Comparison of ENCODE assay signal across 8 cellular contexts in the genomic region with DNA sequence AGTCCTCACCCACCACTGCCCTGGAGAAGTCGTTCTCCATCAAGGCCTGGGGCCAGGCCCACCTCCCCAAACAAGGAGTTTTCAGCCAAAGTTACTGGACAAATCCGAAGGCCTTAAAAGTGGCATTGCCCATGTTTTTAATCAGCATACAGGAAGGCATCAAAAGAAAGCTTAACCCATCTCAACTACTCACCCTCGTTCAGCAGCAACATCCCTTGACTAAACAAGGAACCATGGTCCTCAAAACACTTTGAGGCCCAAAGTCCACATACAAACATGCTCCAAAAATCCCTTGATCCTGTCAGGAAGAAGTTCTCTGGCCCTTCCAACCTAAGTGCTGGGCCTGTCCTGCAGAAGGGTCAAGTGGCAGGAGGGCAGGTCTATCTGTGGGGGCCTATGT. TPM values are rescaled to one million over a fixed set of nuclear protein-coding genes. Genes with fewer than 3 reads are reported as not detected.
DNase-seq lines count a peak whose midpoint lies in the region; ATAC-seq and TF ChIP-seq lines count a peak whose summit lies in the region.

No MANE protein-coding gene starts in this region.

- peaks cover 14 to 47% of the 10 kb centered on the region in 2 donors for H3K36me3 Mint-ChIP-seq in CD4-positive, alpha-beta memory T cell
- H3K36me3 Mint-ChIP-seq in osteocyte (ENCODE audit: unreplicated experiment), result peaks cover 7% of the 10 kb centered on the region

- no peak for TF ChIP-seq POLR2A in body of pancreas (IDR thresholded peaks at IDR 0.05)

- peak overlapping the region; percentile 87 to 88 for H3K4me3 ChIP-seq in CD4-positive, alpha-beta memory T cell (ENCODE audit: low read length in 2 of 2)
- H3K4me3 ChIP-seq in OCI-LY3 (ENCODE audit: low read length) (peak overlapping the region; percentile 96), epithelial cell of esophagus (ENCODE audit: low read length) (peak overlapping the region; percentile 91), body of pancreas (no peak overlapping the region)

- H3K36me3 ChIP-seq in CD4-positive, alpha-beta memory T cell (ENCODE audit: insufficient read depth, low read length), result peaks cover 8% of the 10 kb centered on the region
- H3K36me3 ChIP-seq in OCI-LY3 (replicated peaks; ENCODE audit: low read depth, low read length) (peaks cover 11% of the 10 kb centered on the region), body of pancreas (replicated peaks in 1 of 2; ENCODE audit: insufficient read depth in 1 of 2, low read depth in 2 of 2) (no peaks in the 10 kb centered on the region)

- POLR2A ChIA-PET in CD4-positive, alpha-beta memory T cell (lab: Charles Lee; ENCODE audit: partially characterized antibody), result interaction anchor here (1.0 to 23.9 kb wide), 12 partner anchors 18 to 161 kb away, joined by 3 to 734 read pairs (median 5); a partner anchor contains a TSS

- no peaks in the 10 kb centered on the region for H3K9me3 ChIP-seq in CD4-positive, alpha-beta memory T cell (ENCODE audit: control insufficient read depth in 1 of 2, low read length in 2 of 2)
- H3K9me3 ChIP-seq in OCI-LY3 (ENCODE audit: insufficient read depth, low read length), result no peaks in the 10 kb centered on the region
- no peaks in the 10 kb centered on the region for H3K9me3 ChIP-seq in body of pancreas

- H3K9me3 Mint-ChIP-seq in CD4-positive, alpha-beta memory T cell, result no peaks in the 10 kb centered on the region
- H3K9me3 Mint-ChIP-seq in osteocyte (ENCODE audit: unreplicated experiment), result no peaks in the 10 kb centered on the region

- no peak for DNase-seq in CD4-positive, alpha-beta memory T cell
- DNase-seq in epithelial cell of esophagus (ENCODE audit: low read depth) (no peak), osteocyte (ENCODE audit: extremely low spot score, unreplicated experiment) (no peak), body of pancreas (no peak), NCI-H146 treated with DMSO at 0.1 percent for 48 hours (lab: John Stamatoyannopoulos, UW; ENCODE audit: unreplicated experiment) (no peak)

- CTCF ChIA-PET in CD4-positive, alpha-beta memory T cell (lab: Charles Lee; ENCODE audit: partially characterized antibody), result interaction anchor here (1.0 to 2.4 kb wide), 6 partner anchors 11 to 99 kb away, joined by 3 to 10 read pairs (median 6); no protein-coding TSS in a partner anchor

- no peaks in the 10 kb centered on the region for H3K27me3 ChIP-seq in CD4-positive, alpha-beta memory T cell (ENCODE audit: insufficient read depth, low read length)
- H3K27me3 ChIP-seq in OCI-LY3 (ENCODE audit: low read depth, low read length), result no peaks in the 10 kb centered on the region
- no peaks in the 10 kb centered on the region for H3K27me3 ChIP-seq in body of pancreas

- WGBS in body of pancreas, 2 donors, result 38 to 59% methylated on average over 3 of the region's 3 CpGs

- no peaks in the 10 kb centered on the region for H3K27me3 Mint-ChIP-seq in CD4-positive, alpha-beta memory T cell
- no peaks in the 10 kb centered on the region for H3K27me3 Mint-ChIP-seq in osteocyte (ENCODE audit: unreplicated experiment)

- peak overlapping the region; percentile 94 to 99 (median 97) for H3K27ac Mint-ChIP-seq in CD4-positive, alpha-beta memory T cell
- H3K27ac Mint-ChIP-seq in osteocyte (ENCODE audit: unreplicated experiment), result peak overlapping the region; percentile 84

- peaks cover 60% of the 10 kb centered on the region for H4K20me1 ChIP-seq in OCI-LY3 (ENCODE audit: insufficient read depth, low read length)

- H2AFZ ChIP-seq in OCI-LY3 (ENCODE audit: low read depth, low read length), result no peak overlapping the region

- peak overlapping the region; percentile 96 for H3K4me2 ChIP-seq in OCI-LY3 (ENCODE audit: low read length)

- H3K79me2 ChIP-seq in OCI-LY3 (ENCODE audit: low read length), result peaks cover 75% of the 10 kb centered on the region

- H3K4me1 Mint-ChIP-seq in CD4-positive, alpha-beta memory T cell, result peaks cover 58 to 86% (median 70%) of the 10 kb centered on the region in 4 donors
- H3K4me1 Mint-ChIP-seq in osteocyte (ENCODE audit: unreplicated experiment), result peaks cover 69% of the 10 kb centered on the region

- peak overlapping the region; percentile 92 for H3K9ac ChIP-seq in OCI-LY3 (ENCODE audit: low read length)

- TF ChIP-seq CTCF in OCI-LY3 (IDR thresholded peaks at IDR 0.05; ENCODE audit: low read depth, low read length), result no peak
- TF ChIP-seq CTCF in epithelial cell of esophagus (IDR thresholded peaks at IDR 0.05; ENCODE audit: insufficient read depth, low read depth, low read length, missing control alignments), result no peak
- TF ChIP-seq CTCF in osteocyte (IDR thresholded peaks at IDR 0.05), result no peak
- TF ChIP-seq CTCF in body of pancreas (IDR thresholded peaks at IDR 0.05), result no peak

- H3K4me1 ChIP-seq in CD4-positive, alpha-beta memory T cell (ENCODE audit: insufficient read depth, low read length), result peaks cover 81% of the 10 kb centered on the region
- peaks cover 21% of the 10 kb centered on the region for H3K4me1 ChIP-seq in OCI-LY3 (ENCODE audit: low read length)
- peaks cover 51% of the 10 kb centered on the region for H3K4me1 ChIP-seq in body of pancreas

- H3K27ac ChIP-seq in CD4-positive, alpha-beta memory T cell (ENCODE audit: low read depth, low read length), result peak overlapping the region; percentile 89
- H3K27ac ChIP-seq in OCI-LY3 (ENCODE audit: low read length) (no peak overlapping the region; the same call in 1 of the 2 replicates), body of pancreas (peak overlapping the region in 1 of 4 donors; percentile 97)

- ATAC-seq in body of pancreas (no peak), HG03097 (IDR thresholded peaks at IDR 0.05; ENCODE audit: low FRiP score, unreplicated experiment) (no peak), GM19324 (IDR thresholded peaks at IDR 0.05; ENCODE audit: low FRiP score, unreplicated experiment) (no peak)

- intact Hi-C loops in CD4-positive, alpha-beta memory T cell (cut with micrococcal nuclease), result no loop called here
- intact Hi-C loops in body of pancreas (cut with DNase I), result no loop called here

- H3K4me3 Mint-ChIP-seq in CD4-positive, alpha-beta memory T cell, result peak overlapping the region; percentile 91 to 98 (median 94)
- H3K4me3 Mint-ChIP-seq in osteocyte (ENCODE audit: unreplicated experiment), result peak overlapping the region; percentile 93

RNA-seq across cellular contexts. Expression of a gene that starts 1.6 kb away (rescaled TPM):
- 100 to 1,000 TPM; 244 to 255 TPM for total RNA-seq in CD4-positive, alpha-beta memory T cell
- 100 to 1,000 TPM; 436 to 602 TPM for polyA plus RNA-seq in CD4-positive, alpha-beta memory T cell
- total RNA-seq in osteocyte, result 403 and 412 TPM in 2 replicates
- 10 to 100 TPM; 35.5 to 54.1 TPM for total RNA-seq in body of pancreas

Comparison
In these comparisons a context has a peak if more than half of its experiments do, and no peak if none do; other contexts are left out.
1. H3K4me3 ChIP-seq: peak in CD4-positive, alpha-beta memory T cell (2 of 2), OCI-LY3 (single experiment) and epithelial cell of esophagus (single experiment); none in body of pancreas (0 of 2).